In genomic region chrX:107714196-107714811, GRCh38 we compare ENCODE assay signal across 9 cellular contexts.
DNase-seq lines count a peak whose midpoint lies in the region; ATAC-seq and TF ChIP-seq lines count a peak whose summit lies in the region.
"Had no signal": no experiment of that assay in that cellular context is flagged by ENCODE, and none has a peak within 500 bp of the region (broad histone marks: within the 10 kb centered on the region; RNA-seq: fewer than 3 reads in every experiment).

No MANE protein-coding gene starts in this region.

- peak overlapping the region; percentile 95 for H3K27ac ChIP-seq in C4-2B
- H3K27ac ChIP-seq in PC-9 = no peak overlapping the region
- H3K27ac ChIP-seq in dorsolateral prefrontal cortex = peak overlapping the region in 54 of 59 donors; percentile 18 to 98 (median 91)

- no peaks in the 10 kb centered on the region for H3K27me3 ChIP-seq in PC-9 (ENCODE audit: insufficient read depth, low read depth)
- peaks cover 0 to 92% (median 34%) of the 10 kb centered on the region in 45 donors for H3K27me3 ChIP-seq in dorsolateral prefrontal cortex

- H3K27me3 Mint-ChIP-seq in nephron (ENCODE audit: low read depth) = no peaks in the 10 kb centered on the region

- no peak overlapping the region for H3K4me3 ChIP-seq in PC-9
- peak overlapping the region in 58 of 59 donors; percentile 52 to 80 (median 69) for H3K4me3 ChIP-seq in dorsolateral prefrontal cortex

- CTCF ChIA-PET in PC-9 (lab: Charles Lee) = no interaction called here

- peaks cover 60% of the 10 kb centered on the region for H3K4me1 ChIP-seq in PC-9 (replicated peaks; ENCODE audit: insufficient read depth)

- H3K79me2 ChIP-seq in PC-9 (ENCODE audit: low read depth) = peaks cover 22% of the 10 kb centered on the region

- H3F3A ChIP-seq in PC-9 (ENCODE audit: insufficient read depth, low read depth) = peaks cover 38% of the 10 kb centered on the region

- H3K4me1 Mint-ChIP-seq in nephron = peaks cover 74% of the 10 kb centered on the region

- peak overlapping the region in 2 of 3 experiments; percentile 71 to 87 for H3K27ac Mint-ChIP-seq in nephron
- H3K27ac Mint-ChIP-seq: mesothelial cell of epicardium had no signal

- H3K4me3 Mint-ChIP-seq in nephron = peak overlapping the region; percentile 88 to 98 (median 96)

- intact Hi-C loops in PC-9 (cut with micrococcal nuclease; ENCODE audit: unreplicated experiment) = no loop called here
- intact Hi-C loops in dorsolateral prefrontal cortex (cut with DNase I) = loop anchor here in 1 of 2 donors (5.0 kb wide), 1 partner anchor 37 kb away; no protein-coding TSS in a partner anchor

- no peaks in the 10 kb centered on the region for H3K9me3 ChIP-seq in PC-9 (ENCODE audit: insufficient read depth, low read depth)

- peaks cover 14% of the 10 kb centered on the region; the same call in 1 of the 2 replicates for H3K36me3 ChIP-seq in PC-9 (ENCODE audit: low read depth)

- no peaks in the 10 kb centered on the region for H4K20me1 ChIP-seq in PC-9 (ENCODE audit: insufficient read depth)

- H3K36me3 Mint-ChIP-seq in nephron (ENCODE audit: low read depth) = peaks cover 32% of the 10 kb centered on the region

- ATAC-seq in HG03565 (IDR thresholded peaks at IDR 0.05; ENCODE audit: unreplicated experiment) = no peak
- ATAC-seq in GM21529 (IDR thresholded peaks at IDR 0.05; ENCODE audit: unreplicated experiment) = no peak

- H3K9me3 Mint-ChIP-seq in nephron = no peaks in the 10 kb centered on the region

- TF ChIP-seq CTCF in C4-2B (conservative IDR thresholded peaks at IDR 0.05) (no peak), PC-9 (conservative IDR thresholded peaks at IDR 0.05) (no peak), dorsolateral prefrontal cortex (IDR thresholded peaks at IDR 0.05 in 54 of 56, conservative IDR thresholded peaks at IDR 0.05 in 2 of 56; ENCODE audit: low read depth in 1 of 56, partially characterized antibody in 56 of 56) (peak in 1 of 56 donors; percentile 9), nephron (IDR thresholded peaks at IDR 0.05; ENCODE audit: unreplicated experiment in 3 of 3) (no peak)

- no peaks in the 10 kb centered on the region for H3K9me2 ChIP-seq in PC-9 (ENCODE audit: insufficient read depth)

- H2AFZ ChIP-seq in PC-9 = no peak overlapping the region

- no peak for DNase-seq in PC-9
- DNase-seq in dorsolateral prefrontal cortex = no peak
- DNase-seq in KBM-7 = no peak
- DNase-seq in stimulated activated CD4-positive, alpha-beta T cell treated with anti-CD3 and anti-CD28 coated beads, Interleukin-12 subunit alpha, Interleukin-12 subunit beta, amount 100 ng/mL, for 4 hours = no peak

- POLR2A ChIA-PET in PC-9 (lab: Charles Lee; ENCODE audit: unreplicated experiment) = no interaction called here

- no TSS peak for BruUV-seq in PC-9 (replicated peaks; lab: Mats Ljungman, UMichigan)

- H3K4me2 ChIP-seq in PC-9 = peak overlapping the region; percentile 96

- in situ Hi-C loops in KBM-7 (cut with MboI; ENCODE audit: low pct_unique_long_range_greater_than_20kb, low sequenced_read_pairs) = loop anchor here (5.0 kb wide), 1 partner anchor 37 kb away; no protein-coding TSS in a partner anchor
